In genomic region chr10:35563266-35563891, GRCh38 we compare ENCODE assay signal across 8 cellular contexts. TPM values are rescaled to one million over a fixed set of nuclear protein-coding genes. Genes with fewer than 3 reads are reported as not detected.
DNase-seq lines count a peak whose midpoint lies in the region; ATAC-seq and TF ChIP-seq lines count a peak whose summit lies in the region.

No MANE protein-coding gene starts in this region.

- H3K27me3 Mint-ChIP-seq in activated B cell treated with CpG ODN at 0.5 μM for 24 hours (no peaks in the 10 kb centered on the region), memory B cell (no peaks in the 10 kb centered on the region)

- no peaks in the 10 kb centered on the region for H3K4me1 ChIP-seq in HCT116 (ENCODE audit: control insufficient read depth in 1 of 2, insufficient read depth in 2 of 2, low read length in 2 of 2)
- peaks cover 15 to 33% (median 25%) of the 10 kb centered on the region in 4 donors for H3K4me1 ChIP-seq in stomach

- H3K4me1 Mint-ChIP-seq in activated B cell treated with CpG ODN at 0.5 μM for 24 hours (peaks cover 16% of the 10 kb centered on the region), memory B cell (peaks cover 19% of the 10 kb centered on the region)

- H3K4me3 Mint-ChIP-seq in activated B cell treated with CpG ODN at 0.5 μM for 24 hours (no peak overlapping the region), memory B cell (no peak overlapping the region)

- no peaks in the 10 kb centered on the region for H4K20me1 ChIP-seq in HCT116 (ENCODE audit: insufficient read depth)

- no peaks in the 10 kb centered on the region for H3K27me3 ChIP-seq in HCT116 (ENCODE audit: insufficient read depth, low read length)
- H3K27me3 ChIP-seq in stomach: no peaks in the 10 kb centered on the region

- peak; percentile 56 to 100 (median 99) for TF ChIP-seq CTCF in HCT116 (IDR thresholded peaks at IDR 0.05 in 2 of 3, conservative IDR thresholded peaks at IDR 0.05 in 1 of 3; ENCODE audit: borderline replicate concordance in 1 of 3, insufficient read depth in 1 of 3, low read depth in 2 of 3, low read length in 2 of 3)
- TF ChIP-seq CTCF in activated B cell treated with CpG ODN at 0.5 μM for 24 hours (IDR thresholded peaks at IDR 0.05): peak; percentile 99
- TF ChIP-seq CTCF in stomach (IDR thresholded peaks at IDR 0.05): peak in 5 of 7 experiments; percentile 82 to 94 (median 91)

- RAD21 ChIA-PET in HCT116 (lab: Charles Lee; ENCODE audit: low non-redundant PET in 1 of 2, low total read pairs in 2 of 2, uncharacterized antibody in 2 of 2, unreplicated experiment in 2 of 2): no interaction called here

- H3K9me2 ChIP-seq in HCT116 (ENCODE audit: insufficient read depth): no peaks in the 10 kb centered on the region

- H3K4me2 ChIP-seq in HCT116 (ENCODE audit: low read length): no peak overlapping the region

- H3K79me2 ChIP-seq in HCT116 (ENCODE audit: insufficient read depth, low read length): no peaks in the 10 kb centered on the region

- DNase-seq in EH (ENCODE audit: low read depth): peak; percentile 71
- DNase-seq in HCT116 (ENCODE audit: low read depth, low spot score): peak; percentile 49
- peak; percentile 19 for DNase-seq in NCI-H2171 (lab: John Stamatoyannopoulos, UW)
- DNase-seq in activated B cell treated with CpG ODN at 0.5 μM for 24 hours: no peak
- peak; percentile 2 for DNase-seq in effector CD8-positive, alpha-beta T cell (lab: John Stamatoyannopoulos, UW)
- peak; percentile 33 to 35 for DNase-seq in memory B cell (ENCODE audit: low spot score in 2 of 2)
- peak; percentile 63 for DNase-seq in stomach

- H3K36me3 ChIP-seq in HCT116 (ENCODE audit: control insufficient read depth in 1 of 2, insufficient read depth in 2 of 2, low read length in 2 of 2): no peaks in the 10 kb centered on the region
- peaks cover 10 to 52% (median 50%) of the 10 kb centered on the region in 4 donors for H3K36me3 ChIP-seq in stomach

- no peak overlapping the region for H3K27ac ChIP-seq in HCT116 (ENCODE audit: low read depth, low read length)
- H3K27ac ChIP-seq in stomach: no peak overlapping the region

- ATAC-seq in HCT116 (peak; percentile 89), activated B cell treated with CpG ODN at 0.5 μM for 24 hours (ENCODE audit: low read depth) (peak; percentile 61), memory B cell (ENCODE audit: low read depth) (peak; percentile 41), HG03520 (IDR thresholded peaks at IDR 0.05; ENCODE audit: unreplicated experiment) (no peak)

- TF ChIP-seq EP300 in stomach (IDR thresholded peaks at IDR 0.05): no peak

- POLR2A ChIA-PET in HCT116 (lab: Charles Lee) (no interaction called here), activated B cell treated with CpG ODN at 0.5 μM for 24 hours (lab: Charles Lee) (no interaction called here)

- intact Hi-C loops in HCT116 (cut with micrococcal nuclease): loop anchor here (2.0 to 5.0 kb wide), 2 partner anchors 226 to 327 kb away; partner anchors contain the start of gene CCNY
- intact Hi-C loops in activated B cell treated with CpG ODN at 0.5 μM for 24 hours (cut with micrococcal nuclease): loop anchor here (1.0 to 5.0 kb wide), 6 partner anchors 79 to 1319 kb away; partner anchors contain the start of gene FZD8
- intact Hi-C loops in stomach (cut with DNase I; ENCODE audit: low total_unique reads): loop anchor here (10.0 kb wide), 1 partner anchor 229 kb away; the partner anchor contains the start of gene CCNY

- H3K36me3 Mint-ChIP-seq in activated B cell treated with CpG ODN at 0.5 μM for 24 hours (ENCODE audit: low read depth) (peaks cover 42% of the 10 kb centered on the region), memory B cell (peaks cover 31% of the 10 kb centered on the region)

- H3K4me3 ChIP-seq in HCT116 (replicated peaks in 1 of 2; ENCODE audit: low read depth in 1 of 2, low read length in 2 of 2) (no peak overlapping the region), stomach (no peak overlapping the region)

- TF ChIP-seq RAD21 in HCT116 (IDR thresholded peaks at IDR 0.05; ENCODE audit: low read depth): peak; percentile 59

- WGBS in stomach, 5 donors: 43 to 49% (median 45%) methylated on average over 13 of the region's 13 CpGs

- CTCF ChIA-PET in HCT116 (lab: Charles Lee): interaction anchor here (0.6 to 1.9 kb wide), 16 partner anchors 9 to 444 kb away, joined by 3 to 17 read pairs (median 3); no protein-coding TSS in a partner anchor
- CTCF ChIA-PET in activated B cell treated with CpG ODN at 0.5 μM for 24 hours (lab: Charles Lee): interaction anchor here (0.6 to 3.4 kb wide), 23 partner anchors 9 to 443 kb away, joined by 3 to 18 read pairs (median 4); no protein-coding TSS in a partner anchor

- H3K9ac ChIP-seq in HCT116 (ENCODE audit: low read length): no peak overlapping the region

- TF ChIP-seq POLR2A in HCT116 (IDR thresholded peaks at IDR 0.05; ENCODE audit: borderline replicate concordance, extremely low read depth, insufficient read depth, insufficient read length): no peak
- no peak for TF ChIP-seq POLR2A in stomach (IDR thresholded peaks at IDR 0.05)

- no peak overlapping the region for H2AFZ ChIP-seq in HCT116 (ENCODE audit: low read depth, low read length, poor library complexity, severe bottlenecking)

- H3K9me3 Mint-ChIP-seq in activated B cell treated with CpG ODN at 0.5 μM for 24 hours (no peaks in the 10 kb centered on the region), memory B cell (no peaks in the 10 kb centered on the region)

- H3K9me3 ChIP-seq in HCT116 (ENCODE audit: control insufficient read depth in 1 of 2, insufficient read depth in 1 of 2, low read depth in 1 of 2, low read length in 2 of 2) (no peaks in the 10 kb centered on the region), stomach (no peaks in the 10 kb centered on the region)

- BruUV-seq in HCT116 (replicated peaks; lab: Mats Ljungman, UMichigan): no TSS peak

- H3K27ac Mint-ChIP-seq in activated B cell treated with CpG ODN at 0.5 μM for 24 hours (no peak overlapping the region), memory B cell (no peak overlapping the region)

TF ChIP-seq in HCT116, 20 proteins besides CTCF, POLR2A, EP300 and RAD21 (continues in another document):
- TF ChIP-seq POLR2AphosphoS5 (IDR thresholded peaks at IDR 0.05; ENCODE audit: low read depth, low read length) (no peak), REST (IDR thresholded peaks at IDR 0.05; ENCODE audit: low read depth) (no peak), CBX3 (IDR thresholded peaks at IDR 0.05; ENCODE audit: low read depth) (no peak), JUND (IDR thresholded peaks at IDR 0.05) (no peak), YY1 (IDR thresholded peaks at IDR 0.05; ENCODE audit: extremely low read depth, insufficient replicate concordance, low read depth, low read length) (no peak), SP1 (IDR thresholded peaks at IDR 0.05; ENCODE audit: low read depth) (no peak), EZH2 (IDR thresholded peaks at IDR 0.05) (no peak), CEBPB (IDR thresholded peaks at IDR 0.05; ENCODE audit: low read depth) (no peak), SRF (IDR thresholded peaks at IDR 0.05; ENCODE audit: low read depth) (no peak), ZFX (IDR thresholded peaks at IDR 0.05) (no peak), ATF3 (IDR thresholded peaks at IDR 0.05) (no peak), ZNF274 (IDR thresholded peaks at IDR 0.05; ENCODE audit: low read depth, low read length) (no peak), SIN3A (IDR thresholded peaks at IDR 0.05; ENCODE audit: low read depth) (no peak), EZH2phosphoT487 (IDR thresholded peaks at IDR 0.05; ENCODE audit: borderline replicate concordance) (no peak)

RNA-seq across cellular contexts. Expression of gene GJD4, which starts 41.8 kb away (rescaled TPM):
- total RNA-seq in HCT116 (2021; ENCODE audit: unreplicated experiment): not detected
- not detected in 2 replicates for polyA plus RNA-seq in HCT116 (2012)
- total RNA-seq in activated B cell treated with CpG ODN at 0.5 μM for 24 hours: not detected in 2 replicates
- total RNA-seq in stomach: not detected
- not detected for polyA plus RNA-seq in stomach
